In the genomic region with DNA sequence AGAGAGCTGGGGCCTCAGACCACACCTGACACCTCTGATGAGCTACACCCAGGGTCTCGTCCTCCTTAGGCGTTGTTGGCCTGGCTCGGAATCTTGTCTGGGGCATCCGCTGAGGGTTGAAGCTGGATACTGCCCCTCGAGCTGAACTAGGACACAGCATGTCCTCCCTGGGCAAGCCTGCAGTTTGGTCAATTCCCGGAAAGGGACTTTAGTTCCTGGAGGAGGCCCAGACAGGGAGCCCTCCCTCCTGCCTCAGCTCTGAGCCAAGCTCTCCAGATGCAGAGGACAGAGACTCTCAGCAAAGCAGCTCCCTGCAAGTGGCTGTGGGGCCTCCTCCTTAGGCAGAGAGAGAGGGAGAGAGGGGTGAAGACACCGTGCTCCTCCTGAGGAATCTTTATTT, we compare ENCODE assay signal across 10 cellular contexts. TPM values are rescaled to one million over a fixed set of nuclear protein-coding genes. Genes with fewer than 3 reads are reported as not detected.
DNase-seq lines count a peak whose midpoint lies in the region; ATAC-seq and TF ChIP-seq lines count a peak whose summit lies in the region.
"Had no signal": no experiment of that assay in that cellular context is flagged by ENCODE, and none has a peak within 500 bp of the region (broad histone marks: within the 10 kb centered on the region; RNA-seq: fewer than 3 reads in every experiment).

No MANE protein-coding gene starts in this region.

- peak overlapping the region; percentile 83 for H3K9ac ChIP-seq in skeletal muscle satellite cell (ENCODE audit: low read depth, low read length)

- DNase-seq in EH (ENCODE audit: low read depth) (peak; percentile 45), ascending aorta (ENCODE audit: low spot score in 2 of 2) (peak in 1 of 2 donors; percentile 82), left colon (peak; percentile 28 to 61), GM20000 (ENCODE audit: low spot score) (no peak), HK-2 (ENCODE audit: unreplicated experiment) (no peak), endothelial cell (ENCODE audit: low spot score) (no peak)
- DNase-seq: stimulated activated CD4-positive, alpha-beta T cell treated with anti-CD3 and anti-CD28 coated beads, Interleukin-4, amount 100 ng/mL, for 24 hours had no signal

- H3K27ac Mint-ChIP-seq in endothelial cell (ENCODE audit: unreplicated experiment), result no peak overlapping the region

- H3K4me1 Mint-ChIP-seq in endothelial cell (ENCODE audit: unreplicated experiment), result peaks cover 33% of the 10 kb centered on the region

- H3K9me3 Mint-ChIP-seq in endothelial cell (ENCODE audit: unreplicated experiment), result no peaks in the 10 kb centered on the region

- no peaks in the 10 kb centered on the region for H3K36me3 ChIP-seq in ascending aorta
- no peaks in the 10 kb centered on the region for H3K36me3 ChIP-seq in skeletal muscle satellite cell (ENCODE audit: insufficient read depth, low read length)

- no peak overlapping the region for H3K4me3 Mint-ChIP-seq in endothelial cell (ENCODE audit: unreplicated experiment)

- TF ChIP-seq CTCF in ascending aorta (IDR thresholded peaks at IDR 0.05) (no peak), GM20000 (IDR thresholded peaks at IDR 0.05; ENCODE audit: extremely low read depth, missing control alignments) (no peak), endothelial cell (IDR thresholded peaks at IDR 0.05; ENCODE audit: unreplicated experiment) (no peak)

- H3K9me3 ChIP-seq in ascending aorta, result no peaks in the 10 kb centered on the region
- no peaks in the 10 kb centered on the region for H3K9me3 ChIP-seq in skeletal muscle satellite cell (replicated peaks; ENCODE audit: low read length)

- ATAC-seq in left colon (peak; percentile 13), HG02885 (IDR thresholded peaks at IDR 0.05; ENCODE audit: poor library complexity, unreplicated experiment) (no peak)
- ATAC-seq: HCT116 had no signal

- peaks cover 15 to 62% of the 10 kb centered on the region in 2 donors for H3K4me1 ChIP-seq in ascending aorta
- H3K4me1 ChIP-seq in skeletal muscle satellite cell (ENCODE audit: control insufficient read depth, insufficient read depth, low read length), result peaks cover 24% of the 10 kb centered on the region

- intact Hi-C loops in ascending aorta (cut with DNase I), result loop anchor here (2.0 to 10.0 kb wide), 3 partner anchors 83 to 329 kb away; partner anchors contain the start of genes APOL2, MYH9 and TXN2
- intact Hi-C loops in left colon (cut with DNase I, micrococcal nuclease), result no loop called here

- no peaks in the 10 kb centered on the region for H3K27me3 ChIP-seq in ascending aorta
- H3K27me3 ChIP-seq in skeletal muscle satellite cell (ENCODE audit: control insufficient read depth, insufficient read depth, low read length), result no peaks in the 10 kb centered on the region

- no peak overlapping the region for H3K4me2 ChIP-seq in skeletal muscle satellite cell (ENCODE audit: low read length)

- H3K27me3 Mint-ChIP-seq in endothelial cell (ENCODE audit: unreplicated experiment), result peaks cover 10% of the 10 kb centered on the region

- peak overlapping the region; percentile 94 for H3K27ac ChIP-seq in ascending aorta

- no peaks in the 10 kb centered on the region for H3K36me3 Mint-ChIP-seq in endothelial cell (ENCODE audit: low read depth, unreplicated experiment)

- H3K4me3 ChIP-seq in ascending aorta, result peak overlapping the region; percentile 50 to 63
- H3K4me3 ChIP-seq in skeletal muscle satellite cell (ENCODE audit: low read length), result no peak overlapping the region

RNA-seq across cellular contexts. Expression of gene APOL3, which starts 4.9 kb away (rescaled TPM):
- total RNA-seq in ascending aorta (47.3 TPM), left colon (10 to 100 TPM in 1 of 2 donors, 1 to 10 TPM in 1; 8.6 to 10.7 TPM), endothelial cell (ENCODE audit: unreplicated experiment) (1.2 TPM)
- 12.2 and 16.4 TPM in 2 replicates for total RNA-seq in skeletal muscle satellite cell (2012; rRNA removed)

RNA-seq across cellular contexts. Expression of gene APOL4, which starts 45.9 kb away (rescaled TPM):
- total RNA-seq in ascending aorta (not detected), left colon (1 to 10 TPM in 1 of 2 donors, under 1 TPM in 1; 0.95 to 2.4 TPM), endothelial cell (ENCODE audit: unreplicated experiment) (4.4 TPM)
- total RNA-seq in skeletal muscle satellite cell (2012; rRNA removed), result 1.7 TPM in 1 of 2 replicates, not detected in the other

Comparison
In these comparisons a context has a peak if more than half of its experiments do, and no peak if none do; other contexts are left out.
1. DNase-seq: peak in EH (single experiment) and left colon (2 of 2); none in GM20000 (single experiment), HK-2 (single experiment) and endothelial cell (single experiment).